ENCODE assay signal across 1 cellular context in the genomic region with DNA sequence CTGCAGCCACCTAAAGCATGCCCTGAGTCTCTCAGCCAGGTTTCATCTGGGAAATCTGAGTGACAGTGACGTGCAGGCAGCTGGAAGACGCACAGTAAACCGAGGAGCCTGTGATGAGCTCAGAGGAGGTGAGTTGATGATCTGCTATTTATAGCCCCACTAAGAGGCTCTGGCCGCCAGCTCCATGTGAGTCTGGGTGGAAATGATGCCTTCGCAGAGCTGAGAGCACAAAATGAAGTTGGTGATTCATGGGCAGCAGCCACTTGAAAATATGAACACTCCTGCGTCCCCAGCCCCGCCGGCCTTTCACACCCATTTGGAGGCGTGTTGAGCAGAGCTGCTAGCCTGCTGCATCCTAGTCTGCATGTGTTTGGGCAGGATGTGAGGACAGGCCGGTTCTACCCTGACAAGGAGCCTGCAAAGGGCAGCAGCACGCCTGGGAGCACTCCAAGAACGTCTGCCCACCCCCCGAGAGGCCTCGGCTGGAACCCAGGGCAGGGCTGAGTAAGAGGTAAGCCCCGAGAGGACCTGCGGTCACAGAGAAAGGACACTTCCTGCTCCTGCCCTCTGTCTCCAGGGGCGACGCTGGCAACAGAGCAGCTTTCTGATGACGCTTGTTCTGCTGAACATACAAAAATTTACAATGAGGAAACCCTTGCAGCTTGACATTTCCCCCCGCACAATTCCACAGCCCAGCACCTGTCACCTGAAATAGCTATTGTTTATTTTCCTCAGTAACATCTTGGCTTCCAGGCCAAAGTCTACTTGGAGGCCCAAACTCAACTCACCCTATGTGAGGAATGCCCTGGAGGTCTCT.
TF ChIP-seq lines count a peak whose summit lies in the region.

No MANE protein-coding gene starts in this region.

TF ChIP-seq in GM23338, 12 proteins besides CTCF, POLR2A, EP300 and RAD21 (continued from another document):
- TF ChIP-seq ZNF462 (CRISPR knock-in tag; IDR thresholded peaks at IDR 0.05) (no peak), CREB1 (CRISPR knock-in tag; IDR thresholded peaks at IDR 0.05; ENCODE audit: low read depth) (no peak), ZNF114 (CRISPR knock-in tag; IDR thresholded peaks at IDR 0.05) (no peak), JUNB (IDR thresholded peaks at IDR 0.05; ENCODE audit: unreplicated experiment) (no peak), ZNF331 (CRISPR knock-in tag; IDR thresholded peaks at IDR 0.05; ENCODE audit: low read depth) (no peak), POLR2AphosphoS5 (IDR thresholded peaks at IDR 0.05; ENCODE audit: low read depth) (no peak), REST (IDR thresholded peaks at IDR 0.05; ENCODE audit: unreplicated experiment) (no peak), NANOG (IDR thresholded peaks at IDR 0.05; ENCODE audit: borderline replicate concordance) (no peak), EZH2 (IDR thresholded peaks at IDR 0.05; ENCODE audit: low read depth, unreplicated experiment) (no peak)
